Comparison of ENCODE assay signal across 26 cellular contexts in genomic region chr4:186037182-186037581, GRCh38.
"Had no signal": no experiment of that assay in that cellular context is flagged by ENCODE, and none has a peak within 500 bp of the region (broad histone marks: within the 10 kb centered on the region; RNA-seq: fewer than 3 reads in every experiment).

No MANE protein-coding gene starts in this region.

- H3K27ac Mint-ChIP-seq: mesothelial cell of epicardium, naive B cell had no signal

- H3K4me1 ChIP-seq: gastrocnemius medialis had no signal

- H3K4me3 ChIP-seq: coronary artery, esophagus squamous epithelium, gastrocnemius medialis, heart right ventricle, left lung, lower lobe of right lung, mucosa of descending colon had no signal

- DNase-seq: dermis blood vessel endothelial cell; dorsolateral prefrontal cortex; effector CD4-positive, alpha-beta T cell; effector memory CD4-positive, alpha-beta T cell; erythroblast; esophagus squamous epithelium; foreskin fibroblast; foreskin melanocyte; gastrocnemius medialis; glutamatergic neuron; heart right ventricle; hippocampal formation; left cardiac atrium; left lung; lower lobe of right lung; mesenchymal stem cell; mucosa of descending colon; naive B cell had no signal

- H3K36me3 ChIP-seq: esophagus squamous epithelium, gastrocnemius medialis, heart right ventricle, left lung, lower lobe of right lung had no signal

- H3K9me3 ChIP-seq: gastrocnemius medialis, left lung, lower lobe of right lung, mucosa of descending colon had no signal

- H3K4me3 Mint-ChIP-seq: mesothelial cell of epicardium, naive B cell had no signal

- H3K27me3 ChIP-seq: dorsolateral prefrontal cortex, esophagus squamous epithelium, gastrocnemius medialis had no signal

- H3K4me1 Mint-ChIP-seq: naive B cell had no signal

- H3K27ac ChIP-seq: coronary artery, epithelial cell of prostate, esophagus squamous epithelium, gastrocnemius medialis, heart right ventricle, left lung, lower lobe of right lung had no signal

- ATAC-seq: esophagus mucosa, mucosa of descending colon had no signal

- FAIRE-seq: colon, endometrium, islet of Langerhans, keratinocyte had no signal

- H3K36me3 Mint-ChIP-seq: naive B cell had no signal
